In the genomic region with DNA sequence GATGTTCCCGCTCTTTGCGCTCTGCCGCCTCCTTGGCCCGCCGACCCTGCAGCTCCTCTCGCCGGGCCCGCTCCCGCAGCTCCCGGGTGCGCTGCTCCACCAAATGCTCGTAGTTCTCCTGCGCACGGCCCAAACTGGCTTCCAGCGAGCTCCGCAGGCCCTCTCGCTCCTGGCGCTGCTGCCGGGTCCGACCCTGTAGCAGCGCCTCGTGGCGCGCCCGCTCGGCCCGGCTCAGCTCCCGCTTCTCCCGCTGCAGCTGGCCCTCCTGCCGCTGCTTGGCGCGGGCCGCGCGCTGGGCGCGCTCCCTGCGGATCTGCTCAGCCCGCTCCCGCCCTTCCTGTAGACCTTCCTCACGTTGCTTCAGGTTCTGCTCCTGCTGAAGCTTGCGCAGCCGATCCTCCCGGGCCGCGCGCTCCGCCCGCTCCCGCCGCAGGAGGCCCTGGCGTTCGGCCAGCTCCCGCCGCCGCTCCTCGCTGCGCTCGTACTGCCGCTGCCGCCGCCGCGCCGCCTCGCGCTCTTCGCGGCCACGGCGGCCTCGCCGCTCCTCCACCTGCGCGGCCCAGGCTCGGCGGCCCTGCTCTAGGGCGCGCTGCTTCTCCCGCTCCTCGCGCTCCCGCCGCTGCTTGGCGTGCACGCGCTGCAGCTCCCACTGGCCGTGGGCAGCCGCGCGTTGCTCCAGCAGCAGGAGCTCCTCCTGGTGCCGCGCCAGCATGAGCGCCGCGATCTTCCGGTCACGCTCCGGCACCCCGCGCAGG, we compare ENCODE assay signal across 8 cellular contexts. TPM values are rescaled to one million over a fixed set of nuclear protein-coding genes. Genes with fewer than 3 reads are reported as not detected.
DNase-seq lines count a peak whose midpoint lies in the region; ATAC-seq and TF ChIP-seq lines count a peak whose summit lies in the region.

No MANE protein-coding gene starts in this region.

- H4K20me1 ChIP-seq in OCI-LY7 (ENCODE audit: insufficient read depth, low read length) = no peaks in the 10 kb centered on the region

- H3K4me2 ChIP-seq in OCI-LY7 (ENCODE audit: low read length) = 0 out of 2 replicates have a peak overlapping the region, but pooled peaks have one; percentile 11

- DNase-seq in GM06990 (ENCODE audit: extremely low read depth, insufficient read length) (peak; percentile 37), OCI-LY7 (ENCODE audit: low spot score) (peak; percentile 6), fibroblast of the aortic adventitia (ENCODE audit: low read depth) (no peak), sigmoid colon (no peak), H4 (ENCODE audit: low spot score) (no peak), Kasumi-1 (lab: John Stamatoyannopoulos, UW) (no peak)

- TF ChIP-seq POLR2A in sigmoid colon (IDR thresholded peaks at IDR 0.05) = no peak

- H3K27me3 ChIP-seq in GM06990 (replicated peaks; ENCODE audit: control insufficient read depth, insufficient read depth, low read length) (peaks cover 2% of the 10 kb centered on the region), sigmoid colon (peaks cover 37 to 100% (median 76%) of the 10 kb centered on the region in 3 donors)

- ATAC-seq in HG02763 (IDR thresholded peaks at IDR 0.05; ENCODE audit: unreplicated experiment) (no peak), HG02885 (IDR thresholded peaks at IDR 0.05; ENCODE audit: poor library complexity, unreplicated experiment) (no peak)

- H3K36me3 ChIP-seq in GM06990 (ENCODE audit: control insufficient read depth, insufficient read depth, low read length) = no peaks in the 10 kb centered on the region
- no peaks in the 10 kb centered on the region for H3K36me3 ChIP-seq in OCI-LY7 (ENCODE audit: insufficient read depth, low read length)
- no peaks in the 10 kb centered on the region for H3K36me3 ChIP-seq in sigmoid colon

- BruUV-seq in OCI-LY7 (replicated peaks; lab: Mats Ljungman, UMichigan) = no TSS peak

- H3K9me3 ChIP-seq in OCI-LY7 (ENCODE audit: low read length) (no peaks in the 10 kb centered on the region), sigmoid colon (no peaks in the 10 kb centered on the region)

- WGBS in sigmoid colon, 2 donors = 2 to 6% methylated on average over 101 of the region's 101 CpGs

- TF ChIP-seq CTCF in GM06990 (IDR thresholded peaks at IDR 0.05; ENCODE audit: insufficient read depth, low read length, poor library complexity, severe bottlenecking) (no peak), OCI-LY7 (conservative IDR thresholded peaks at IDR 0.05; ENCODE audit: low read length) (no peak), fibroblast of the aortic adventitia (IDR thresholded peaks at IDR 0.05; ENCODE audit: insufficient read depth, low read length) (no peak), sigmoid colon (IDR thresholded peaks at IDR 0.05) (no peak)

- intact Hi-C loops in OCI-LY7 (cut with micrococcal nuclease; ENCODE audit: unreplicated experiment) (no loop called here), sigmoid colon (cut with DNase I) (loop anchor here (5.0 kb wide), 1 partner anchor 330 kb away; no protein-coding TSS in a partner anchor)

- CTCF ChIA-PET in OCI-LY7 (lab: Charles Lee; ENCODE audit: unreplicated experiment) = no interaction called here

- no peak overlapping the region for H2AFZ ChIP-seq in OCI-LY7 (ENCODE audit: low read length)

- POLR2A ChIA-PET in OCI-LY7 (lab: Charles Lee) = interaction anchor here (1.3 kb wide), 1 partner anchor 11 kb away, joined by 4 read pairs; no protein-coding TSS in a partner anchor

- no peaks in the 10 kb centered on the region for H3K4me1 ChIP-seq in OCI-LY7 (ENCODE audit: insufficient read depth, low read length, poor library complexity, severe bottlenecking)
- peaks cover 0 to 38% (median 36%) of the 10 kb centered on the region in 4 donors for H3K4me1 ChIP-seq in sigmoid colon

- H3K4me3 ChIP-seq in GM06990 (replicated peaks; ENCODE audit: low read depth, low read length) (no peak overlapping the region), OCI-LY7 (ENCODE audit: low read depth, low read length, poor library complexity, severe bottlenecking) (no peak overlapping the region), fibroblast of the aortic adventitia (ENCODE audit: low read depth, low read length) (peak overlapping the region; percentile 48), sigmoid colon (peak overlapping the region in 3 of 4 donors; percentile 35 to 48 (median 46))

- H3K27ac ChIP-seq in OCI-LY7 (ENCODE audit: low read depth, low read length, poor library complexity, severe bottlenecking) (no peak overlapping the region), sigmoid colon (no peak overlapping the region)

- no peaks in the 10 kb centered on the region for H3K79me2 ChIP-seq in OCI-LY7 (ENCODE audit: insufficient read depth, low read depth, low read length)

- TF ChIP-seq EP300 in sigmoid colon (IDR thresholded peaks at IDR 0.05) = no peak

- H3K9me2 ChIP-seq in OCI-LY7 (ENCODE audit: insufficient read depth, low read length) = no peaks in the 10 kb centered on the region

RNA-seq across cellular contexts. Expression of gene CCDC177, which starts 2.6 kb away (rescaled TPM):
- not detected in 2 replicates for total RNA-seq in OCI-LY7 (2014; rRNA removed; shearing (Covaris generic))
- total RNA-seq in OCI-LY7 (2022) = not detected in 2 replicates
- total RNA-seq in fibroblast of the aortic adventitia (ENCODE audit: low replicate concordance) = not detected in 2 replicates
- total RNA-seq in sigmoid colon = not detected
- polyA plus RNA-seq in sigmoid colon = not detected
- total RNA-seq in H4 (2014; rRNA removed; shearing (Covaris generic)) = not detected in 2 replicates

RNA-seq across cellular contexts. Expression of gene SUSD6, which starts 39.3 kb away (rescaled TPM):
- 19.3 and 23.1 TPM in 2 replicates for total RNA-seq in OCI-LY7 (2014; rRNA removed; shearing (Covaris generic))
- 40.9 and 43.6 TPM in 2 replicates for total RNA-seq in OCI-LY7 (2022)
- 8.0 and 14.3 TPM in 2 replicates for total RNA-seq in fibroblast of the aortic adventitia (ENCODE audit: low replicate concordance)
- total RNA-seq in sigmoid colon = 10 to 100 TPM; 13.5 to 62.0 (median 18.6) TPM
- polyA plus RNA-seq in sigmoid colon = 10 to 100 TPM in 2 of 3 donors, 1 to 10 TPM in 1; 5.4 to 36.7 (median 10.4) TPM
- 2.7 and 3.4 TPM in 2 replicates for total RNA-seq in H4 (2014; rRNA removed; shearing (Covaris generic))

Comparison
In these comparisons a context has a peak if more than half of its experiments do, and no peak if none do; other contexts are left out.
1. DNase-seq: peak in GM06990 (single experiment) and OCI-LY7 (single experiment); none in fibroblast of the aortic adventitia (single experiment), sigmoid colon (single experiment), H4 (single experiment) and Kasumi-1 (0 of 2).
2. H3K4me3 ChIP-seq: peak in fibroblast of the aortic adventitia (single experiment) and sigmoid colon (3 of 4); none in GM06990 (single experiment) and OCI-LY7 (single experiment).